In genomic region chr17:59521465-59522126, GRCh38 we compare ENCODE assay signal across 8 cellular contexts. TPM values are rescaled to one million over a fixed set of nuclear protein-coding genes. Genes with fewer than 3 reads are reported as not detected.
DNase-seq lines count a peak whose midpoint lies in the region; ATAC-seq and TF ChIP-seq lines count a peak whose summit lies in the region.

No MANE protein-coding gene starts in this region.

- H3K36me3 ChIP-seq in mucosa of descending colon (ENCODE audit: low read depth): no peaks in the 10 kb centered on the region

- DNase-seq in AG08396 (ENCODE audit: low spot score): peak; percentile 87
- peak; percentile 79 for DNase-seq in GM20000 (ENCODE audit: low spot score)
- DNase-seq in NCI-H82 treated with DMSO at 0.1 percent for 48 hours (lab: John Stamatoyannopoulos, UW; ENCODE audit: unreplicated experiment): peak; percentile 61
- peak; percentile 3 to 19 for DNase-seq in activated CD8-positive, alpha-beta memory T cell treated with anti-CD3 and anti-CD28 coated beads for 1 hour (ENCODE audit: extremely low read depth in 1 of 2, low read depth in 1 of 2)
- DNase-seq in effector memory CD8-positive, alpha-beta T cell: peak; percentile 47 to 53 (median 49)
- peak in 2 of 3 donors; percentile 62 to 71 for DNase-seq in mucosa of descending colon
- peak; percentile 12 to 17 for DNase-seq in stimulated activated CD8-positive, alpha-beta memory T cell treated with anti-CD3 and anti-CD28 coated beads, Interleukin-7, amount 100 ng/mL, for 4 hours (ENCODE audit: low read depth in 2 of 2)

- intact Hi-C loops in mucosa of descending colon (cut with DNase I, micrococcal nuclease): no loop called here

- no peaks in the 10 kb centered on the region for H3K36me3 Mint-ChIP-seq in effector memory CD8-positive, alpha-beta T cell (ENCODE audit: insufficient read depth)

- H3K4me1 Mint-ChIP-seq in effector memory CD8-positive, alpha-beta T cell (ENCODE audit: low read depth in 2 of 2): peaks cover 6 to 7% of the 10 kb centered on the region in 2 donors

- TF ChIP-seq CTCF in GM20000 (IDR thresholded peaks at IDR 0.05; ENCODE audit: extremely low read depth, missing control alignments) (peak; percentile 67), mucosa of descending colon (IDR thresholded peaks at IDR 0.05) (peak; percentile 74)

- ATAC-seq in effector memory CD8-positive, alpha-beta T cell (replicated peaks): peak; percentile 70
- ATAC-seq in mucosa of descending colon (peak; percentile 98), HG03460 (IDR thresholded peaks at IDR 0.05; ENCODE audit: unreplicated experiment) (no peak)

- no peaks in the 10 kb centered on the region for H3K9me3 Mint-ChIP-seq in effector memory CD8-positive, alpha-beta T cell

- H3K4me3 Mint-ChIP-seq in effector memory CD8-positive, alpha-beta T cell: no peak overlapping the region

- H3K27me3 Mint-ChIP-seq in effector memory CD8-positive, alpha-beta T cell: peaks cover 0 to 10% of the 10 kb centered on the region in 2 donors

- H3K4me1 ChIP-seq in mucosa of descending colon (ENCODE audit: low read depth): no peaks in the 10 kb centered on the region

- no peaks in the 10 kb centered on the region for H3K9me3 ChIP-seq in mucosa of descending colon

- no peak overlapping the region for H3K27ac Mint-ChIP-seq in effector memory CD8-positive, alpha-beta T cell

- H3K4me3 ChIP-seq in mucosa of descending colon: no peak overlapping the region

RNA-seq across cellular contexts. Expression of gene DHX40, which starts 43.8 kb away (rescaled TPM):
- 10 to 100 TPM; 18.1 to 27.8 (median 19.8) TPM for total RNA-seq in mucosa of descending colon

Comparison
In these comparisons a context has a peak if more than half of its experiments do, and no peak if none do; other contexts are left out.
1. DNase-seq: peak in every context shown above with its lines; median percentile 87 in AG08396; 79 in GM20000; 66 in mucosa of descending colon; 61 in NCI-H82 treated with DMSO at 0.1 percent for 48 hours; 49 in effector memory CD8-positive, alpha-beta T cell; 14 in stimulated activated CD8-positive, alpha-beta memory T cell treated with anti-CD3 and anti-CD28 coated beads, Interleukin-7, amount 100 ng/mL, for 4 hours; 11 in activated CD8-positive, alpha-beta memory T cell treated with anti-CD3 and anti-CD28 coated beads for 1 hour.